In the genomic region with DNA sequence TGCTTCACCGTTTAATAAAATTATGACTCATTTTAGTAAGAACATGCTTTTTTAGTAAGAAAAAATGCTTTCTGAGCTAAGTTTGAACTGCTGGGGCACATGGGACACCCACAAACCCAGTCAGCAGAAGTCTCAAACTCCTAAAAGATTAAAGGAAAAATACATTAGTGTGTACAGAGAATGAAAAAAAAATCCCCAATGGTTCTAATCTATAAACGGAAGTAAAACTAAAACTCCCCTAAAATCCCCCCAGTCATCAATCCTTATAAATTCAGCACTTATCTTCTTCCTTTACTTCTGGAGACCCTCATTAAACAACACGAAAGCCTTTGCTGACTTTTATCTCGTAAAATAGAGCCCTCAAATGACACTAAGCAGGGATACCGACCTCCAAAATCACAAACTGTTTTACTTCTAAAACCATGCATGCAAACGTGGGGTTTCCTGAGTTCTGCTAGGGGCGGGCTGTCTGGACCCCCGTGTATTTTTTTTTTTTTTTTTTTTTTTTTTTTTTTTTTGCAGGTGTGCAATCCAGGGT, we compare ENCODE assay signal across 8 cellular contexts. TPM values are rescaled to one million over a fixed set of nuclear protein-coding genes. Genes with fewer than 3 reads are reported as not detected.
A peak's percentile ranks its signal among the peaks of the same experiment; 100 is the strongest.
DNase-seq lines count a peak whose midpoint lies in the region; ATAC-seq and TF ChIP-seq lines count a peak whose summit lies in the region.

No MANE protein-coding gene starts in this region.

- WGBS in suprapubic skin, result 26% methylated on average over 8 of the region's 8 CpGs

- H3K9me3 Mint-ChIP-seq in activated T-cell treated with anti-CD3 and anti-CD28 coated beads, Interleukin-2, amount 50 U/mL, for 4 hours, result no peaks in the 10 kb centered on the region
- peaks cover 7% of the 10 kb centered on the region for H3K9me3 Mint-ChIP-seq in glutamatergic neuron (ENCODE audit: unreplicated experiment)

- H3K9me3 ChIP-seq in SU-DHL-6 (ENCODE audit: insufficient read depth, low read length), result no peaks in the 10 kb centered on the region
- H3K9me3 ChIP-seq in suprapubic skin, result no peaks in the 10 kb centered on the region

- peaks cover 28% of the 10 kb centered on the region for H3K4me1 Mint-ChIP-seq in activated T-cell treated with anti-CD3 and anti-CD28 coated beads, Interleukin-2, amount 50 U/mL, for 4 hours (ENCODE audit: low read depth)
- H3K4me1 Mint-ChIP-seq in glutamatergic neuron (ENCODE audit: low read depth, unreplicated experiment), result peaks cover 4% of the 10 kb centered on the region

- H3K27ac ChIP-seq in SU-DHL-6 (ENCODE audit: low read depth, low read length) (peak overlapping the region; percentile 54), suprapubic skin (no peak overlapping the region)

- peak overlapping the region; percentile 35; the same call in 1 of the 2 replicates for H3K9ac ChIP-seq in SU-DHL-6 (ENCODE audit: low read length)

- H3K27me3 ChIP-seq in SU-DHL-6 (ENCODE audit: low read length) (no peaks in the 10 kb centered on the region), suprapubic skin (peaks cover 9% of the 10 kb centered on the region)

- DNase-seq in activated T-cell treated with anti-CD3 and anti-CD28 coated beads, Interleukin-2, amount 50 U/mL, for 4 hours, result peak; percentile 15
- DNase-seq in activated T-cell treated with anti-CD3 and anti-CD28 coated beads for 4 hours (no peak), glutamatergic neuron (no peak), suprapubic skin (ENCODE audit: low spot score in 2 of 2) (no peak), DMS114 treated with DMSO at 0.1 percent for 48 hours (lab: John Stamatoyannopoulos, UW; ENCODE audit: unreplicated experiment) (no peak), mesenteric fat pad (ENCODE audit: low spot score) (no peak), ACHN (no peak)

- no peak for ATAC-seq in activated T-cell treated with anti-CD3 and anti-CD28 coated beads, Interleukin-2, amount 50 U/mL, for 4 hours

- TF ChIP-seq EP300 in suprapubic skin (IDR thresholded peaks at IDR 0.05), result no peak

- H3K4me2 ChIP-seq in SU-DHL-6 (ENCODE audit: low read depth, low read length, poor library complexity, severe bottlenecking), result peak overlapping the region; percentile 76

- H3K4me3 ChIP-seq in SU-DHL-6 (ENCODE audit: insufficient read depth, low read length, poor library complexity, severe bottlenecking) (peak overlapping the region; percentile 35), suprapubic skin (peak overlapping the region; percentile 68)

- H3K9me2 ChIP-seq in SU-DHL-6 (replicated peaks; ENCODE audit: insufficient read depth, low read length), result no peaks in the 10 kb centered on the region

- H3K4me1 ChIP-seq in suprapubic skin, result peaks cover 23% of the 10 kb centered on the region

- H3K27ac Mint-ChIP-seq in glutamatergic neuron (ENCODE audit: unreplicated experiment), result no peak overlapping the region

- H3K36me3 Mint-ChIP-seq in activated T-cell treated with anti-CD3 and anti-CD28 coated beads, Interleukin-2, amount 50 U/mL, for 4 hours (ENCODE audit: insufficient read depth), result no peaks in the 10 kb centered on the region
- H3K36me3 Mint-ChIP-seq in glutamatergic neuron (ENCODE audit: unreplicated experiment), result no peaks in the 10 kb centered on the region

- H3K79me2 ChIP-seq in SU-DHL-6 (ENCODE audit: insufficient read depth, low read length), result peaks cover 8% of the 10 kb centered on the region

- H3F3A ChIP-seq in SU-DHL-6 (ENCODE audit: insufficient read depth), result peaks cover 38% of the 10 kb centered on the region

- H2AFZ ChIP-seq in SU-DHL-6 (ENCODE audit: low read depth, low read length, severe bottlenecking), result peak overlapping the region; percentile 82

- TF ChIP-seq CTCF in SU-DHL-6 (IDR thresholded peaks at IDR 0.05; ENCODE audit: insufficient read depth, low read length, poor library complexity, severe bottlenecking) (no peak), glutamatergic neuron (IDR thresholded peaks at IDR 0.05; ENCODE audit: partially characterized antibody, unreplicated experiment) (no peak), suprapubic skin (IDR thresholded peaks at IDR 0.05) (no peak)

- TF ChIP-seq POLR2A in suprapubic skin (IDR thresholded peaks at IDR 0.05), result no peak

- H3K36me3 ChIP-seq in SU-DHL-6 (ENCODE audit: low read length) (no peaks in the 10 kb centered on the region), suprapubic skin (no peaks in the 10 kb centered on the region)

- peaks cover 1% of the 10 kb centered on the region for H3K27me3 Mint-ChIP-seq in activated T-cell treated with anti-CD3 and anti-CD28 coated beads, Interleukin-2, amount 50 U/mL, for 4 hours (ENCODE audit: low read depth)
- H3K27me3 Mint-ChIP-seq in glutamatergic neuron (ENCODE audit: unreplicated experiment), result peaks cover 2% of the 10 kb centered on the region

- H3K4me3 Mint-ChIP-seq in activated T-cell treated with anti-CD3 and anti-CD28 coated beads, Interleukin-2, amount 50 U/mL, for 4 hours, result peak overlapping the region; percentile 76
- H3K4me3 Mint-ChIP-seq in glutamatergic neuron (ENCODE audit: unreplicated experiment), result peak overlapping the region; percentile 61

- H4K20me1 ChIP-seq in SU-DHL-6 (ENCODE audit: low read depth, low read length), result 0 out of 2 replicates have a peak, but pooled peaks cover 3% of the 10 kb centered on the region

- in situ Hi-C loops in ACHN (cut with HindIII; ENCODE audit: low pct_ligation_motif_present, low pct_unique_long_range_greater_than_20kb, low sequenced_read_pairs), result no loop called here

RNA-seq across cellular contexts. Expression of a gene that starts 1.1 kb away (rescaled TPM):
- total RNA-seq in activated T-cell treated with anti-CD3 and anti-CD28 coated beads, Interleukin-2, amount 50 U/mL, for 4 hours, result 10 to 100 TPM in 2 of 3 donors, 1 to 10 TPM in 1; 9.5 to 15.2 (median 13.9) TPM
- total RNA-seq in glutamatergic neuron (ENCODE audit: unreplicated experiment) (0.56 TPM), suprapubic skin (10 to 100 TPM in 1 of 4 donors, 1 to 10 TPM in 3; 5.1 to 18.0 (median 8.8) TPM), mesenteric fat pad (0.16 TPM)
